In the genomic region with DNA sequence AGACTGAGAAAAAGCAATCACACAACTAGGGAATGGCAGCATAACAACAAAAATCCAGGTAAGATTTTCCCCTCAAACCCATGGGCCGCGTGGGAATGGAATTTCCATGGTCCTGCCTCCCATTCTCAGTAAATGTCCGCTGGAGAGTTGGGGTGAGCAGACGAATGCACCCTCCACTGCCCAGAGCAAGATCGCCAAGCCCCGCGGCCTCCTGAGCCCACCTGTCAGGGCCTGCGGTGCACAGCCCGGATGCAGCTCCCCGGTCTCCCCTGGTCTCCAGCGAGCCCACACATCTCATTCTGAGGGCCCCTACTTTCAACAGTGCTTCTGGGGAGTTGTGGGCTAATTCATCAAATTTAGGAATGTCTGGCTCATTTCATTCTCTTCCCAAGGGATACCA, we compare ENCODE assay signal across 1 cellular context.
TF ChIP-seq lines count a peak whose summit lies in the region.

No MANE protein-coding gene starts in this region.

TF ChIP-seq in H1, 55 proteins besides CTCF, POLR2A, EP300 and RAD21:
- TF ChIP-seq SP2 (IDR thresholded peaks at IDR 0.05; ENCODE audit: low read length), result no peak
- no peak for TF ChIP-seq KDM1A (IDR thresholded peaks at IDR 0.05; ENCODE audit: borderline replicate concordance, low read length)
- TF ChIP-seq, protein P1, sequence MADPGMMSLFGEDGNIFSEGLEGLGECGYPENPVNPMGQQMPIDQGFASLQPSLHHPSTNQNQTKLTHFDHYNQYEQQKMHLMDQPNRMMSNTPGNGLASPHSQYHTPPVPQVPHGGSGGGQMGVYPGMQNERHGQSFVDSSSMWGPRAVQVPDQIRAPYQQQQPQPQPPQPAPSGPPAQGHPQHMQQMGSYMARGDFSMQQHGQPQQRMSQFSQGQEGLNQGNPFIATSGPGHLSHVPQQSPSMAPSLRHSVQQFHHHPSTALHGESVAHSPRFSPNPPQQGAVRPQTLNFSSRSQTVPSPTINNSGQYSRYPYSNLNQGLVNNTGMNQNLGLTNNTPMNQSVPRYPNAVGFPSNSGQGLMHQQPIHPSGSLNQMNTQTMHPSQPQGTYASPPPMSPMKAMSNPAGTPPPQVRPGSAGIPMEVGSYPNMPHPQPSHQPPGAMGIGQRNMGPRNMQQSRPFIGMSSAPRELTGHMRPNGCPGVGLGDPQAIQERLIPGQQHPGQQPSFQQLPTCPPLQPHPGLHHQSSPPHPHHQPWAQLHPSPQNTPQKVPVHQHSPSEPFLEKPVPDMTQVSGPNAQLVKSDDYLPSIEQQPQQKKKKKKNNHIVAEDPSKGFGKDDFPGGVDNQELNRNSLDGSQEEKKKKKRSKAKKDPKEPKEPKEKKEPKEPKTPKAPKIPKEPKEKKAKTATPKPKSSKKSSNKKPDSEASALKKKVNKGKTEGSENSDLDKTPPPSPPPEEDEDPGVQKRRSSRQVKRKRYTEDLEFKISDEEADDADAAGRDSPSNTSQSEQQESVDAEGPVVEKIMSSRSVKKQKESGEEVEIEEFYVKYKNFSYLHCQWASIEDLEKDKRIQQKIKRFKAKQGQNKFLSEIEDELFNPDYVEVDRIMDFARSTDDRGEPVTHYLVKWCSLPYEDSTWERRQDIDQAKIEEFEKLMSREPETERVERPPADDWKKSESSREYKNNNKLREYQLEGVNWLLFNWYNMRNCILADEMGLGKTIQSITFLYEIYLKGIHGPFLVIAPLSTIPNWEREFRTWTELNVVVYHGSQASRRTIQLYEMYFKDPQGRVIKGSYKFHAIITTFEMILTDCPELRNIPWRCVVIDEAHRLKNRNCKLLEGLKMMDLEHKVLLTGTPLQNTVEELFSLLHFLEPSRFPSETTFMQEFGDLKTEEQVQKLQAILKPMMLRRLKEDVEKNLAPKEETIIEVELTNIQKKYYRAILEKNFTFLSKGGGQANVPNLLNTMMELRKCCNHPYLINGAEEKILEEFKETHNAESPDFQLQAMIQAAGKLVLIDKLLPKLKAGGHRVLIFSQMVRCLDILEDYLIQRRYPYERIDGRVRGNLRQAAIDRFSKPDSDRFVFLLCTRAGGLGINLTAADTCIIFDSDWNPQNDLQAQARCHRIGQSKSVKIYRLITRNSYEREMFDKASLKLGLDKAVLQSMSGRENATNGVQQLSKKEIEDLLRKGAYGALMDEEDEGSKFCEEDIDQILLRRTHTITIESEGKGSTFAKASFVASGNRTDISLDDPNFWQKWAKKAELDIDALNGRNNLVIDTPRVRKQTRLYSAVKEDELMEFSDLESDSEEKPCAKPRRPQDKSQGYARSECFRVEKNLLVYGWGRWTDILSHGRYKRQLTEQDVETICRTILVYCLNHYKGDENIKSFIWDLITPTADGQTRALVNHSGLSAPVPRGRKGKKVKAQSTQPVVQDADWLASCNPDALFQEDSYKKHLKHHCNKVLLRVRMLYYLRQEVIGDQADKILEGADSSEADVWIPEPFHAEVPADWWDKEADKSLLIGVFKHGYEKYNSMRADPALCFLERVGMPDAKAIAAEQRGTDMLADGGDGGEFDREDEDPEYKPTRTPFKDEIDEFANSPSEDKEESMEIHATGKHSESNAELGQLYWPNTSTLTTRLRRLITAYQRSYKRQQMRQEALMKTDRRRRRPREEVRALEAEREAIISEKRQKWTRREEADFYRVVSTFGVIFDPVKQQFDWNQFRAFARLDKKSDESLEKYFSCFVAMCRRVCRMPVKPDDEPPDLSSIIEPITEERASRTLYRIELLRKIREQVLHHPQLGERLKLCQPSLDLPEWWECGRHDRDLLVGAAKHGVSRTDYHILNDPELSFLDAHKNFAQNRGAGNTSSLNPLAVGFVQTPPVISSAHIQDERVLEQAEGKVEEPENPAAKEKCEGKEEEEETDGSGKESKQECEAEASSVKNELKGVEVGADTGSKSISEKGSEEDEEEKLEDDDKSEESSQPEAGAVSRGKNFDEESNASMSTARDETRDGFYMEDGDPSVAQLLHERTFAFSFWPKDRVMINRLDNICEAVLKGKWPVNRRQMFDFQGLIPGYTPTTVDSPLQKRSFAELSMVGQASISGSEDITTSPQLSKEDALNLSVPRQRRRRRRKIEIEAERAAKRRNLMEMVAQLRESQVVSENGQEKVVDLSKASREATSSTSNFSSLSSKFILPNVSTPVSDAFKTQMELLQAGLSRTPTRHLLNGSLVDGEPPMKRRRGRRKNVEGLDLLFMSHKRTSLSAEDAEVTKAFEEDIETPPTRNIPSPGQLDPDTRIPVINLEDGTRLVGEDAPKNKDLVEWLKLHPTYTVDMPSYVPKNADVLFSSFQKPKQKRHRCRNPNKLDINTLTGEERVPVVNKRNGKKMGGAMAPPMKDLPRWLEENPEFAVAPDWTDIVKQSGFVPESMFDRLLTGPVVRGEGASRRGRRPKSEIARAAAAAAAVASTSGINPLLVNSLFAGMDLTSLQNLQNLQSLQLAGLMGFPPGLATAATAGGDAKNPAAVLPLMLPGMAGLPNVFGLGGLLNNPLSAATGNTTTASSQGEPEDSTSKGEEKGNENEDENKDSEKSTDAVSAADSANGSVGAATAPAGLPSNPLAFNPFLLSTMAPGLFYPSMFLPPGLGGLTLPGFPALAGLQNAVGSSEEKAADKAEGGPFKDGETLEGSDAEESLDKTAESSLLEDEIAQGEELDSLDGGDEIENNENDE (IDR thresholded peaks at IDR 0.05; ENCODE audit: insufficient replicate concordance, low read length), result no peak
- no peak for TF ChIP-seq BRCA1 (IDR thresholded peaks at IDR 0.05; ENCODE audit: low read depth, low read length)
- TF ChIP-seq, protein P2, sequence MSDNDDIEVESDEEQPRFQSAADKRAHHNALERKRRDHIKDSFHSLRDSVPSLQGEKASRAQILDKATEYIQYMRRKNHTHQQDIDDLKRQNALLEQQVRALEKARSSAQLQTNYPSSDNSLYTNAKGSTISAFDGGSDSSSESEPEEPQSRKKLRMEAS (IDR thresholded peaks at IDR 0.05), result no peak
- TF ChIP-seq GABPA (IDR thresholded peaks at IDR 0.05; ENCODE audit: borderline replicate concordance, insufficient read depth, low read length), result no peak
